ENCODE assay signal across 8 cellular contexts in genomic region chr22:35399678-35400334, GRCh38. TPM values are rescaled to one million over a fixed set of nuclear protein-coding genes. Genes with fewer than 3 reads are reported as not detected.
DNase-seq lines count a peak whose midpoint lies in the region; TF ChIP-seq lines count a peak whose summit lies in the region.

TSS of gene MCM5 (plus strand) at chr22:35400140. CDS start at chr22:35400439, 299 bp downstream.

- peaks cover 28% of the 10 kb centered on the region; the same call in 1 of the 2 replicates for H3K36me3 ChIP-seq in Loucy (ENCODE audit: insufficient read depth, low read length)

- peaks cover 59% of the 10 kb centered on the region for H3K79me2 ChIP-seq in Loucy (ENCODE audit: insufficient read depth, low read length)

- peaks cover 4% of the 10 kb centered on the region for H3K27me3 ChIP-seq in Loucy (ENCODE audit: insufficient read depth, low read length, poor library complexity, severe bottlenecking)

- no peaks in the 10 kb centered on the region for H3K9me2 ChIP-seq in Loucy (replicated peaks; ENCODE audit: low read depth, low read length)

- peak within 1 kb of the TSS; percentile 98 to 99 (median 99) for H3K4me3 Mint-ChIP-seq in nephron
- H3K4me3 Mint-ChIP-seq in stimulated activated naive CD8-positive, alpha-beta T cell treated with anti-CD3 and anti-CD28 coated beads, Interleukin-15, Interleukin-2, amounts not matched to agents 100 ng/mL and 50 ng/mL, for 24 hours: peak within 1 kb of the TSS; percentile 96

- H3K4me3 ChIP-seq in Loucy (ENCODE audit: low read length, poor library complexity, severe bottlenecking) (peak within 1 kb of the TSS; percentile 93), fibroblast of the aortic adventitia (ENCODE audit: low read depth, low read length) (peak within 1 kb of the TSS; percentile 94)

- H3K27me3 Mint-ChIP-seq in nephron (ENCODE audit: low read depth): no peaks in the 10 kb centered on the region
- H3K27me3 Mint-ChIP-seq in stimulated activated naive CD8-positive, alpha-beta T cell treated with anti-CD3 and anti-CD28 coated beads, Interleukin-15, Interleukin-2, amounts not matched to agents 100 ng/mL and 50 ng/mL, for 24 hours: no peaks in the 10 kb centered on the region

- peak within 1 kb of the TSS; percentile 92 to 95 (median 94) for H3K27ac Mint-ChIP-seq in nephron
- peak within 1 kb of the TSS; percentile 99 for H3K27ac Mint-ChIP-seq in stimulated activated naive CD8-positive, alpha-beta T cell treated with anti-CD3 and anti-CD28 coated beads, Interleukin-15, Interleukin-2, amounts not matched to agents 100 ng/mL and 50 ng/mL, for 24 hours

- H3K36me3 Mint-ChIP-seq in nephron (ENCODE audit: low read depth): peaks cover 19% of the 10 kb centered on the region
- H3K36me3 Mint-ChIP-seq in stimulated activated naive CD8-positive, alpha-beta T cell treated with anti-CD3 and anti-CD28 coated beads, Interleukin-15, Interleukin-2, amounts not matched to agents 100 ng/mL and 50 ng/mL, for 24 hours (ENCODE audit: low read depth): peaks cover 40% of the 10 kb centered on the region

- peaks cover 32% of the 10 kb centered on the region for H4K20me1 ChIP-seq in Loucy (ENCODE audit: insufficient read depth, low read length, poor library complexity, severe bottlenecking)

- peak within 1 kb of the TSS; percentile 92 for H2AFZ ChIP-seq in Loucy (ENCODE audit: low read length)

- H3F3A ChIP-seq in Loucy (ENCODE audit: low read depth): no peaks in the 10 kb centered on the region

- H3K9me3 ChIP-seq in Loucy (ENCODE audit: insufficient read depth, low read depth, low read length): no peaks in the 10 kb centered on the region

- H3K4me1 Mint-ChIP-seq in nephron: peaks cover 21% of the 10 kb centered on the region
- H3K4me1 Mint-ChIP-seq in stimulated activated naive CD8-positive, alpha-beta T cell treated with anti-CD3 and anti-CD28 coated beads, Interleukin-15, Interleukin-2, amounts not matched to agents 100 ng/mL and 50 ng/mL, for 24 hours (ENCODE audit: low read depth): peaks cover 36% of the 10 kb centered on the region

- H3K4me1 ChIP-seq in Loucy (ENCODE audit: insufficient read depth, low read length, poor library complexity, severe bottlenecking): peaks cover 38% of the 10 kb centered on the region

- no peaks in the 10 kb centered on the region for H3K9me3 Mint-ChIP-seq in nephron
- no peaks in the 10 kb centered on the region for H3K9me3 Mint-ChIP-seq in stimulated activated naive CD8-positive, alpha-beta T cell treated with anti-CD3 and anti-CD28 coated beads, Interleukin-15, Interleukin-2, amounts not matched to agents 100 ng/mL and 50 ng/mL, for 24 hours

- DNase-seq in EH (ENCODE audit: low read depth) (peak; percentile 98), H4 (ENCODE audit: low spot score) (peak; percentile 94), SHP77 (lab: John Stamatoyannopoulos, UW) (peak; percentile 96 to 98), fibroblast of the aortic adventitia (ENCODE audit: low read depth) (peak; percentile 96)
- DNase-seq in activated effector memory CD4-positive, alpha-beta T cell treated with Interleukin-2 at 50 U/mL for 16 hours: peak; percentile 97

- H3K4me2 ChIP-seq in Loucy (ENCODE audit: low read depth, low read length, poor library complexity, severe bottlenecking): peak within 1 kb of the TSS; percentile 100

- TF ChIP-seq CTCF in Loucy (conservative IDR thresholded peaks at IDR 0.05; ENCODE audit: low read length): no peak
- no peak for TF ChIP-seq CTCF in fibroblast of the aortic adventitia (IDR thresholded peaks at IDR 0.05; ENCODE audit: insufficient read depth, low read length)
- no peak for TF ChIP-seq CTCF in nephron (IDR thresholded peaks at IDR 0.05; ENCODE audit: unreplicated experiment in 3 of 3)

- H3K9ac ChIP-seq in Loucy (ENCODE audit: low read depth, low read length, poor library complexity, severe bottlenecking): peak within 1 kb of the TSS; percentile 99

RNA-seq across cellular contexts. Expression of gene MCM5, which starts in this region (rescaled TPM):
- 51.4 and 57.4 TPM in 2 replicates for total RNA-seq in H4 (2014; rRNA removed; shearing (Covaris generic))
- total RNA-seq in fibroblast of the aortic adventitia (ENCODE audit: low replicate concordance): 3.4 and 76.9 TPM in 2 replicates

Comparison
In these comparisons a context has a peak if more than half of its experiments do, and no peak if none do; other contexts are left out.
1. Peak in every context shown above with its lines: DNase-seq and H3K4me3 ChIP-seq.